18 cellular contexts compared by ENCODE assay signal in the genomic region with DNA sequence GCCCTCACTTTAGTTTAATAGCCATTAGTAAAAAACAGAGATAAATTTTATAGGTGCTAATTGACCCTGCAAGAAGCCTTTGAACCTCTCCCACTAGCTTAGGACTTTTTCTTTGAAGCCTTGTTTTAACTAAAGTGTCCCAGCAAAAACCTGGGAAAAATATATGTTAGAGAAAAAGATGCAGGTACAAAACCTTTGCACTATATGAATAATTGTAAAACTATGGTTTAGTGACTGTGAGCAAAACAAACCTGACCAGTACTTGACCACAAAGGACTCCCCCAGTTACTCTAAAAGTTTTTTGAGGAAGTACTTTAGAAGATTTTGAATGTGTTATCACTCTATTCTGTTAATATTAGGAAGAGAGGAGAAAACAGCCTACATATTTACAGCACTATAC.
DNase-seq lines count a peak whose midpoint lies in the region; ATAC-seq, FAIRE-seq and TF ChIP-seq lines count a peak whose summit lies in the region.
"Had no signal": no experiment of that assay in that cellular context is flagged by ENCODE, and none has a peak within 500 bp of the region (broad histone marks: within the 10 kb centered on the region; RNA-seq: fewer than 3 reads in every experiment).

No MANE protein-coding gene starts in this region.

- H3K9me3 ChIP-seq in OCI-LY3 (ENCODE audit: insufficient read depth, low read length) = no peaks in the 10 kb centered on the region
- H3K9me3 ChIP-seq: heart right ventricle had no signal

- H3K4me2 ChIP-seq in OCI-LY3 (ENCODE audit: low read length) = peak overlapping the region; percentile 77

- ATAC-seq in GM21381 (IDR thresholded peaks at IDR 0.05; ENCODE audit: unreplicated experiment) = peak; percentile 67
- peak; percentile 58 for ATAC-seq in HG03095 (IDR thresholded peaks at IDR 0.05; ENCODE audit: unreplicated experiment)
- ATAC-seq: effector memory CD8-positive, alpha-beta T cell; heart right ventricle had no signal

- peak overlapping the region; percentile 31 for H3K27ac ChIP-seq in OCI-LY3 (ENCODE audit: low read length)
- H3K27ac ChIP-seq: heart right ventricle, parathyroid adenoma had no signal

- TF ChIP-seq CTCF in OCI-LY3 (IDR thresholded peaks at IDR 0.05; ENCODE audit: low read depth, low read length) = no peak

- in situ Hi-C loops in ACHN (cut with HindIII; ENCODE audit: low pct_ligation_motif_present, low pct_unique_long_range_greater_than_20kb, low sequenced_read_pairs) = no loop called here

- peaks cover 82% of the 10 kb centered on the region for H3K4me1 ChIP-seq in OCI-LY3 (ENCODE audit: low read length)
- H3K4me1 ChIP-seq: heart right ventricle, parathyroid adenoma had no signal

- H4K20me1 ChIP-seq in OCI-LY3 (ENCODE audit: insufficient read depth, low read length) = no peaks in the 10 kb centered on the region

- no peak for DNase-seq in GM18507 (ENCODE audit: extremely low spot score, insufficient read length, low read depth)
- no peak for DNase-seq in ACHN
- DNase-seq in NCI-H2107 (lab: John Stamatoyannopoulos, UW) = no peak
- DNase-seq in HTR-8/SVneo (ENCODE audit: insufficient read length, low spot score) = no peak
- no peak for DNase-seq in NCI-H226
- DNase-seq: amniotic stem cell; effector memory CD8-positive, alpha-beta T cell; GDM1; GOT3; heart right ventricle; NCI-H2081 treated with DMSO at 0.1 percent for 48 hours; stimulated activated CD4-positive, alpha-beta T cell treated with anti-CD3 and anti-CD28 coated beads, Interleukin-4, amount 100 ng/mL, for 4 hours had no signal

- H3K9ac ChIP-seq in OCI-LY3 (ENCODE audit: low read length) = no peak overlapping the region
- H3K9ac ChIP-seq: parathyroid adenoma had no signal

- H2AFZ ChIP-seq in OCI-LY3 (ENCODE audit: low read depth, low read length) = peak overlapping the region; percentile 7; the same call in 1 of the 2 replicates
- H2AFZ ChIP-seq: parathyroid adenoma had no signal

- peak overlapping the region; percentile 28 for H3K4me3 ChIP-seq in OCI-LY3 (ENCODE audit: low read length)
- H3K4me3 ChIP-seq: heart right ventricle had no signal

- H3K36me3 ChIP-seq in OCI-LY3 (replicated peaks; ENCODE audit: low read depth, low read length) = no peaks in the 10 kb centered on the region
- H3K36me3 ChIP-seq: heart right ventricle had no signal

- FAIRE-seq in GM18507 (lab: Jason Lieb, UNC) (peak; percentile 85), HTR-8/SVneo (lab: Jason Lieb, UNC) (no peak)
- FAIRE-seq: RCC 7860, TTC549 had no signal

- no peaks in the 10 kb centered on the region for H3K79me2 ChIP-seq in OCI-LY3 (ENCODE audit: low read length)
- H3K79me2 ChIP-seq: parathyroid adenoma had no signal

- H3K27me3 ChIP-seq in OCI-LY3 (ENCODE audit: low read depth, low read length) = no peaks in the 10 kb centered on the region
